ENCODE assay signal across 1 cellular context in genomic region chr1:173113015-173113741, GRCh38.
A peak's percentile ranks its signal among the peaks of the same experiment; 100 is the strongest.
TF ChIP-seq lines count a peak whose summit lies in the region.

No MANE protein-coding gene starts in this region.

TF ChIP-seq in endothelial cell of umbilical vein, 7 proteins besides CTCF, POLR2A, EP300 and RAD21:
- TF ChIP-seq GATA2 (IDR thresholded peaks at IDR 0.05; ENCODE audit: insufficient read depth, insufficient read length, low read depth, low read length) (peak; percentile 23), JUN (IDR thresholded peaks at IDR 0.05; ENCODE audit: borderline replicate concordance, insufficient read depth, insufficient read length, low read depth) (peak; percentile 31), EZH2 (IDR thresholded peaks at IDR 0.05; ENCODE audit: borderline replicate concordance, low read depth, low read length, severe bottlenecking) (no peak), POLR2AphosphoS5 (IDR thresholded peaks at IDR 0.05; ENCODE audit: insufficient read depth, low read depth, low read length) (peak; percentile 24), FOS (IDR thresholded peaks at IDR 0.05; ENCODE audit: borderline replicate concordance, insufficient read depth, low read length) (peak; percentile 89), MYC (IDR thresholded peaks at IDR 0.05; ENCODE audit: low read depth, low read length) (no peak)
- TF ChIP-seq, protein P1, sequence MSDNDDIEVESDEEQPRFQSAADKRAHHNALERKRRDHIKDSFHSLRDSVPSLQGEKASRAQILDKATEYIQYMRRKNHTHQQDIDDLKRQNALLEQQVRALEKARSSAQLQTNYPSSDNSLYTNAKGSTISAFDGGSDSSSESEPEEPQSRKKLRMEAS (IDR thresholded peaks at IDR 0.05; ENCODE audit: insufficient read depth, insufficient read length): no peak
